1 cellular context compared by ENCODE assay signal in genomic region chr1:193105821-193106177, GRCh38.
TF ChIP-seq lines count a peak whose summit lies in the region.

No MANE protein-coding gene starts in this region.

TF ChIP-seq in HepG2, 621 proteins besides CTCF, POLR2A, EP300 and RAD21:
- TF ChIP-seq ZFP91 (CRISPR knock-in tag; IDR thresholded peaks at IDR 0.05; ENCODE audit: borderline replicate concordance), result no peak
- TF ChIP-seq ZNF292 (CRISPR knock-in tag; IDR thresholded peaks at IDR 0.05; ENCODE audit: borderline replicate concordance, low read depth), result no peak
- TF ChIP-seq CREB1 (IDR thresholded peaks at IDR 0.05), result no peak
- TF ChIP-seq CREB1 (CRISPR knock-in tag; IDR thresholded peaks at IDR 0.05), result 0 out of 2 replicates have a peak, but pooled peaks have one; percentile 28
- TF ChIP-seq MAF1 (CRISPR knock-in tag; IDR thresholded peaks at IDR 0.05; ENCODE audit: borderline replicate concordance), result no peak
- TF ChIP-seq PHF8 (CRISPR knock-in tag; IDR thresholded peaks at IDR 0.05), result no peak
- no peak for TF ChIP-seq ZFP41 (CRISPR knock-in tag; IDR thresholded peaks at IDR 0.05; ENCODE audit: borderline replicate concordance)
- no peak for TF ChIP-seq ZMAT3 (CRISPR knock-in tag; conservative IDR thresholded peaks at IDR 0.05)
- TF ChIP-seq CBX2 (IDR thresholded peaks at IDR 0.05; ENCODE audit: low read depth, low read length), result no peak
- TF ChIP-seq CBX2 (CRISPR knock-in tag; IDR thresholded peaks at IDR 0.05; ENCODE audit: low read depth), result no peak
